1 cellular context compared by ENCODE assay signal in genomic region chr9:121324316-121324715, GRCh38.
TF ChIP-seq lines count a peak whose summit lies in the region.

No MANE protein-coding gene starts in this region.

TF ChIP-seq in GM12891, 5 proteins besides CTCF, POLR2A, EP300 and RAD21:
- TF ChIP-seq TAF1 (IDR thresholded peaks at IDR 0.05; ENCODE audit: low read depth, low read length) (no peak), POU2F2 (IDR thresholded peaks at IDR 0.05; ENCODE audit: low read depth, low read length) (no peak), SPI1 (IDR thresholded peaks at IDR 0.05; ENCODE audit: low read depth, low read length) (peak; percentile 78)
